Comparison of ENCODE assay signal across 15 cellular contexts in the genomic region with DNA sequence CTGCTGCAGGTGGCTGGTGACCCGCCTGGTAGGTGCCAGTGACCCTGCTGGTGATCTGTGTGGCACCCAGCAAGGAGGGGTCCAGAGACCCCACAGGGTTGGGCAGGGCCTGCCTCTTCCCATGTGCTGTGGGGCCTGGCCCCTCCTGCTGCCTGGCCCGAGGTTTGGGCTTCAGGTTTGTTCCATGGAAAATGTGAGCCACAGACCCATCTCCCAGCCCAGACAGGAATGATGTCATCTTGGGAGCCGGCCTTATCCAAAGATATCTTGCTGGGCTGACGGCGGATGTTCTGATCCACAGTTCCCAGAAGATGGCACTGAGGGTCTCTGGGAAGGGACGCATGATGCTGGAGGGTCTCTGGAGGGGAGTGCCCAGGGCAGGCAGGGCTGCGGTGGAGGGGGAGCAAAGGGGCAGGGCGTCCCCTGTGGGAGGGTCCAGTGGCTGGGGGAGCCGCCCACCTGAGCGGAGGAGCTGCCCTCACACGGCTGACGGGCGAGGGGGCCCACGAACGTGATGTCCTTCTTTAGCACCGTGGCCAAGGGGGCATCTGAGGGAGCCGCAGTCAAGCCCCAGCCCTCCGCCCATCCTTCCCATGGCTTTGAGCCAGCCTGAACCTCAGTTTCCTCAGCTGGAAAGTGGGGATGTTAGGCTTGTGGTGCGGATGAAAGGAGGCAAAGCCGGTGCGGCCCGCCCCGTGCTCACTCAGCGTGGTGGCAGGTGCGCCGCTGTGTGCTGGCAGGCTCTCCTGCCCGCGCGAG.
DNase-seq lines count a peak whose midpoint lies in the region; ATAC-seq and TF ChIP-seq lines count a peak whose summit lies in the region.
"Had no signal": no experiment of that assay in that cellular context is flagged by ENCODE, and none has a peak within 500 bp of the region (broad histone marks: within the 10 kb centered on the region; RNA-seq: fewer than 3 reads in every experiment).

No MANE protein-coding gene starts in this region.

- H3K36me3 ChIP-seq in brain microvascular endothelial cell (replicated peaks) (peaks cover 73% of the 10 kb centered on the region), rectal smooth muscle tissue (ENCODE audit: control insufficient read depth, insufficient read depth, low read length) (no peaks in the 10 kb centered on the region)
- no peaks in the 10 kb centered on the region for H3K36me3 ChIP-seq in effector memory CD4-positive, alpha-beta T cell (ENCODE audit: control insufficient read depth, insufficient read depth, low read length)
- H3K36me3 ChIP-seq: ovary had no signal

- intact Hi-C loops in left ventricle myocardium superior (cut with micrococcal nuclease), result no loop called here

- DNase-seq in GM03348 (ENCODE audit: low spot score), result peak; percentile 79
- peak; percentile 27 for DNase-seq in brain microvascular endothelial cell
- peak; percentile 60 for DNase-seq in left ventricle myocardium superior
- no peak for DNase-seq in KG1 (lab: John Stamatoyannopoulos, UW)
- DNase-seq in activated T-cell treated with anti-CD3 and anti-CD28 coated beads, Interleukin-2, amount 50 U/mL, for 1 hour, result no peak
- DNase-seq in NCI-H128 (lab: John Stamatoyannopoulos, UW; ENCODE audit: unreplicated experiment), result no peak
- DNase-seq in effector memory CD4-positive, alpha-beta T cell, result no peak
- DNase-seq: dorsolateral prefrontal cortex; MM.1S; PC-9; stimulated activated CD8-positive, alpha-beta memory T cell treated with anti-CD3 and anti-CD28 coated beads, Interleukin-4, amount 100 ng/mL, for 48 hours had no signal

- H3K4me1 ChIP-seq in rectal smooth muscle tissue (ENCODE audit: control insufficient read depth, insufficient read depth, low read length), result peaks cover 68% of the 10 kb centered on the region
- no peaks in the 10 kb centered on the region for H3K4me1 ChIP-seq in effector memory CD4-positive, alpha-beta T cell (ENCODE audit: control insufficient read depth, insufficient read depth, low read length, poor library complexity, severe bottlenecking)

- TF ChIP-seq CTCF in brain microvascular endothelial cell (IDR thresholded peaks at IDR 0.05; ENCODE audit: low read depth, low read length, missing control alignments), result no peak

- in situ Hi-C loops in brain microvascular endothelial cell (cut with HindIII; ENCODE audit: low pct_ligation_motif_present, low sequenced_read_pairs), result no loop called here

- H3K27me3 ChIP-seq in brain microvascular endothelial cell (replicated peaks) (no peaks in the 10 kb centered on the region), rectal smooth muscle tissue (ENCODE audit: control insufficient read depth, insufficient read depth, low read length) (no peaks in the 10 kb centered on the region)
- H3K27me3 ChIP-seq in effector memory CD4-positive, alpha-beta T cell (replicated peaks; ENCODE audit: control insufficient read depth, insufficient read depth, low read length, poor library complexity, severe bottlenecking), result no peaks in the 10 kb centered on the region
- H3K27me3 ChIP-seq: ovary had no signal

- no peak overlapping the region for H3K27ac ChIP-seq in brain microvascular endothelial cell
- H3K27ac ChIP-seq in rectal smooth muscle tissue (ENCODE audit: low read depth, low read length), result peak overlapping the region; percentile 99
- H3K27ac ChIP-seq in effector memory CD4-positive, alpha-beta T cell (ENCODE audit: insufficient read depth, low read length, poor library complexity, severe bottlenecking), result no peak overlapping the region
- H3K27ac ChIP-seq: dorsolateral prefrontal cortex, PC-9 had no signal

- H3K9me3 ChIP-seq in effector memory CD4-positive, alpha-beta T cell (ENCODE audit: control insufficient read depth, low read length), result no peaks in the 10 kb centered on the region
- H3K9me3 ChIP-seq: ovary had no signal

- no peak overlapping the region for H3K4me3 ChIP-seq in brain microvascular endothelial cell (ENCODE audit: low read depth, low read length)
- peak overlapping the region; percentile 23 for H3K4me3 ChIP-seq in rectal smooth muscle tissue (ENCODE audit: low read length)
- no peak overlapping the region for H3K4me3 ChIP-seq in effector memory CD4-positive, alpha-beta T cell (ENCODE audit: insufficient read depth, low read depth, low read length, poor library complexity, severe bottlenecking)
- H3K4me3 ChIP-seq: dorsolateral prefrontal cortex, GM23338, ovary, PC-9 had no signal

- peak; percentile 45 for ATAC-seq in left ventricle myocardium superior
- ATAC-seq: activated naive CD4-positive, alpha-beta T cell treated with anti-CD3 and anti-CD28 coated beads, Interleukin-2, amount 50 U/mL, for 72 hours; GM23338 had no signal

- H3K9ac ChIP-seq in rectal smooth muscle tissue (ENCODE audit: low read length), result no peak overlapping the region

Comparison
In these comparisons a context has a peak if more than half of its experiments do, and no peak if none do; other contexts are left out.
1. DNase-seq: peak in GM03348 (single experiment), brain microvascular endothelial cell (single experiment) and left ventricle myocardium superior (single experiment); none in KG1 (single experiment), activated T-cell treated with anti-CD3 and anti-CD28 coated beads, Interleukin-2, amount 50 U/mL, for 1 hour (single experiment), NCI-H128 (single experiment) and effector memory CD4-positive, alpha-beta T cell (0 of 3).